ENCODE assay signal across 9 cellular contexts in genomic region chr10:117137911-117138642, GRCh38. TPM values are rescaled to one million over a fixed set of nuclear protein-coding genes. Genes with fewer than 3 reads are reported as not detected.
DNase-seq lines count a peak whose midpoint lies in the region; ATAC-seq and TF ChIP-seq lines count a peak whose summit lies in the region.
"Had no signal": no experiment of that assay in that cellular context is flagged by ENCODE, and none has a peak within 500 bp of the region (broad histone marks: within the 10 kb centered on the region; RNA-seq: fewer than 3 reads in every experiment).

Gene VAX1 (minus strand): TSS chr10:117138270. CDS start chr10:117138056, 214 bp downstream.

- H3K9me3 ChIP-seq in fibroblast of lung (ENCODE audit: control insufficient read depth, insufficient read depth, low read depth, low read length): no peaks in the 10 kb centered on the region

- no peaks in the 10 kb centered on the region for H3K79me2 ChIP-seq in fibroblast of lung (ENCODE audit: control insufficient read depth, insufficient read depth, low read length)

- DNase-seq in EH (ENCODE audit: low read depth) (peak; percentile 31), NCI-H460 (ENCODE audit: extremely low read depth, low read depth) (peak; percentile 14), fibroblast of lung (ENCODE audit: low read depth in 2 of 2) (no peak), retina (peak; percentile 82), hepatic stellate cell (ENCODE audit: low spot score) (no peak), foreskin keratinocyte (no peak), NCI-H146 (lab: John Stamatoyannopoulos, UW) (no peak)

- no peaks in the 10 kb centered on the region for H4K20me1 ChIP-seq in fibroblast of lung (ENCODE audit: control insufficient read depth, extremely low read depth, insufficient read depth, low read length)

- no peak within 1 kb of the TSS for H3K9ac ChIP-seq in fibroblast of lung (ENCODE audit: insufficient read depth, low read length)

- no peaks in the 10 kb centered on the region for H3K36me3 ChIP-seq in fibroblast of lung (ENCODE audit: control insufficient read depth, insufficient read depth, low read length)

- no peak within 1 kb of the TSS for H2AFZ ChIP-seq in fibroblast of lung (ENCODE audit: low read length)

- no peak within 1 kb of the TSS for H3K27ac ChIP-seq in fibroblast of lung (ENCODE audit: insufficient read depth, low read length)
- H3K27ac ChIP-seq in foreskin keratinocyte: no peak within 1 kb of the TSS
- H3K27ac ChIP-seq: VCaP had no signal

- H3K4me2 ChIP-seq in fibroblast of lung (ENCODE audit: extremely low read depth, insufficient read depth, low read length): peak within 1 kb of the TSS; percentile 25

- peaks cover 61% of the 10 kb centered on the region for H3K27me3 ChIP-seq in fibroblast of lung (ENCODE audit: control insufficient read depth, insufficient read depth, low read length)
- H3K27me3 ChIP-seq in foreskin keratinocyte: peaks cover 81% of the 10 kb centered on the region

- H3K4me1 ChIP-seq in fibroblast of lung (ENCODE audit: control insufficient read depth, extremely low read depth, insufficient read depth, low read length) (no peaks in the 10 kb centered on the region), foreskin keratinocyte (no peaks in the 10 kb centered on the region)

- TF ChIP-seq CTCF in fibroblast of lung (conservative IDR thresholded peaks at IDR 0.05 in 1 of 2, IDR thresholded peaks at IDR 0.05 in 1 of 2; ENCODE audit: low read depth in 1 of 2, low read length in 2 of 2) (no peak), foreskin keratinocyte (conservative IDR thresholded peaks at IDR 0.05) (no peak)

- H3K4me3 ChIP-seq in fibroblast of lung (replicated peaks in 1 of 4; ENCODE audit: control extremely low read depth in 1 of 4, insufficient read depth in 1 of 4, low read depth in 3 of 4, low read length in 4 of 4): peak within 1 kb of the TSS in 1 of 4 experiments; percentile 7

- no peak for ATAC-seq in HG03135 (IDR thresholded peaks at IDR 0.05; ENCODE audit: unreplicated experiment)
- no peak for ATAC-seq in foreskin keratinocyte

RNA-seq across cellular contexts. Expression of gene VAX1, which starts in this region (rescaled TPM):
- 0.25 and 0.40 TPM in 2 replicates for total RNA-seq in NCI-H460 (2014; rRNA removed; shearing (Covaris generic))
- polyA plus RNA-seq in NCI-H460 (2014; cell fraction: nucleus; rRNA removed): 0.13 TPM in 1 of 2 replicates, not detected in the other
- total RNA-seq in fibroblast of lung: not detected in 2 replicates
- polyA plus RNA-seq in fibroblast of lung: not detected in 2 replicates
- not detected in 2 replicates for polyA plus RNA-seq in fibroblast of lung (2012)
- not detected in 2 replicates for polyA minus RNA-seq in fibroblast of lung (ENCODE audit: low replicate concordance)
- 0.04 and 0.14 TPM in 2 replicates for total RNA-seq in foreskin keratinocyte
- 0.07 and 0.15 TPM in 2 replicates for polyA plus RNA-seq in foreskin keratinocyte

Comparison
In these comparisons a context has a peak if more than half of its experiments do, and no peak if none do; other contexts are left out.
1. Peak in DNase-seq in NCI-H460; RNA of the gene not detected or under 1 TPM.
2. DNase-seq: peak in EH (single experiment) and retina (single experiment); none in fibroblast of lung (0 of 2), hepatic stellate cell (single experiment), foreskin keratinocyte (0 of 2) and NCI-H146 (single experiment).